8 cellular contexts compared by ENCODE assay signal in genomic region chr11:67345949-67346819, GRCh38. TPM values are rescaled to one million over a fixed set of nuclear protein-coding genes. Genes with fewer than 3 reads are reported as not detected.
A peak's percentile ranks its signal among the peaks of the same experiment; 100 is the strongest.
DNase-seq lines count a peak whose midpoint lies in the region; ATAC-seq, FAIRE-seq and TF ChIP-seq lines count a peak whose summit lies in the region.

No MANE protein-coding gene starts in this region.

- peak; percentile 44 for FAIRE-seq in K562 (lab: Jason Lieb, UNC)

- peak; percentile 94 for TF ChIP-seq CTCF in MM.1S (IDR thresholded peaks at IDR 0.05; ENCODE audit: low read length)
- peak; percentile 61 to 83 (median 81) for TF ChIP-seq CTCF in K562 (IDR thresholded peaks at IDR 0.05 in 2 of 3, conservative IDR thresholded peaks at IDR 0.05 in 1 of 3; ENCODE audit: insufficient read depth in 2 of 3, low read depth in 1 of 3, low read length in 3 of 3)

- no peak overlapping the region for H3K4me2 ChIP-seq in MM.1S (ENCODE audit: low read depth, low read length)
- H3K4me2 ChIP-seq in K562 (ENCODE audit: insufficient read depth, low read length) = no peak overlapping the region

- BruUV-seq in K562 (replicated peaks; lab: Mats Ljungman, UMichigan) = no TSS peak

- no peaks in the 10 kb centered on the region for H4K20me1 ChIP-seq in MM.1S (ENCODE audit: insufficient read depth, low read length)
- no peaks in the 10 kb centered on the region; the same call in 1 of the 2 replicates for H4K20me1 ChIP-seq in K562 (replicated peaks; ENCODE audit: control insufficient read depth, insufficient read depth, low read length)

- ATAC-seq in activated CD8-positive, alpha-beta memory T cell treated with anti-CD3 and anti-CD28 coated beads, Interleukin-2, amount 10 ng/mL, durations not matched to agents 7 days and 5 days = peak; percentile 70
- peak; percentile 72 for ATAC-seq in K562
- no peak for ATAC-seq in HG02938 (IDR thresholded peaks at IDR 0.05; ENCODE audit: unreplicated experiment)
- no peak for ATAC-seq in HG03025 (IDR thresholded peaks at IDR 0.05; ENCODE audit: low FRiP score, unreplicated experiment)

- no peaks in the 10 kb centered on the region for H3K79me2 ChIP-seq in MM.1S (ENCODE audit: low read length)
- H3K79me2 ChIP-seq in K562 (ENCODE audit: control insufficient read depth, insufficient read depth, low read length) = no peaks in the 10 kb centered on the region

- no peak overlapping the region for H3K27ac Mint-ChIP-seq in activated CD8-positive, alpha-beta memory T cell treated with anti-CD3 and anti-CD28 coated beads, Interleukin-2, amount 10 ng/mL, durations not matched to agents 7 days and 5 days

- H3K36me3 ChIP-seq in MM.1S (replicated peaks; ENCODE audit: insufficient read depth, low read length) (no peaks in the 10 kb centered on the region), K562 (ENCODE audit: control insufficient read depth, insufficient read depth, low read length) (no peaks in the 10 kb centered on the region)

- no peak overlapping the region for H3K9ac ChIP-seq in MM.1S (ENCODE audit: low read length)
- no peak overlapping the region for H3K9ac ChIP-seq in K562 (ENCODE audit: insufficient read depth in 1 of 2, low read depth in 2 of 2, low read length in 2 of 2)

- H3K9me2 ChIP-seq in MM.1S (replicated peaks; ENCODE audit: insufficient read depth, low read length) = no peaks in the 10 kb centered on the region

- TF ChIP-seq EP300 in K562 (IDR thresholded peaks at IDR 0.05; ENCODE audit: low read length) = no peak

- no peaks in the 10 kb centered on the region for H3K9me1 ChIP-seq in K562 (ENCODE audit: control insufficient read depth, insufficient read depth, low read length)

- DNase-seq in activated CD8-positive, alpha-beta memory T cell treated with anti-CD3 and anti-CD28 coated beads, Interleukin-2, amount 10 ng/mL, durations not matched to agents 7 days and 5 days = no peak
- DNase-seq in activated CD8-positive, alpha-beta memory T cell treated with anti-CD3 and anti-CD28 coated beads, Interleukin-2, amount 50 U/mL, for 48 hours = no peak
- DNase-seq in MM.1S (peak; percentile 49), K562 (ENCODE audit: extremely low read depth in 1 of 4, low spot score in 3 of 4) (peak in 2 of 4 experiments; percentile 13 to 44), lung microvascular endothelial cell (ENCODE audit: low read depth in 2 of 2) (peak; percentile 42 to 65), NCI-H446 (lab: John Stamatoyannopoulos, UW) (no peak)

- POLR2A ChIA-PET in K562 (lab: Yijun Ruan, JAX) = interaction anchor here (0.6 to 1.4 kb wide), 9 partner anchors 9 to 476 kb away, joined by 3 to 4 read pairs (median 3); no protein-coding TSS in a partner anchor

- CTCF ChIA-PET in activated CD8-positive, alpha-beta memory T cell treated with anti-CD3 and anti-CD28 coated beads, Interleukin-2, amount 10 ng/mL, durations not matched to agents 7 days and 5 days (lab: Charles Lee) = interaction anchor here (0.7 to 4.5 kb wide), 31 partner anchors 8 to 290 kb away, joined by 3 to 55 read pairs (median 5); partner anchors contain the start of genes CDK2AP2, CLCF1, GRK2 and NUDT8
- CTCF ChIA-PET in K562 (lab: Yijun Ruan, JAX; ENCODE audit: low intra/inter-chr PET ratio) = interaction anchor here (1.9 kb wide), 1 partner anchor 36 kb away, joined by 8 read pairs; no protein-coding TSS in a partner anchor

- TF ChIP-seq POLR2A in K562 (conservative IDR thresholded peaks at IDR 0.05) = no peak

- TF ChIP-seq RAD21 in K562 (CRISPR knock-in tag; conservative IDR thresholded peaks at IDR 0.05 in 1 of 2, IDR thresholded peaks at IDR 0.05 in 1 of 2) = peak; percentile 50 to 76

- H3K9me3 Mint-ChIP-seq in activated CD8-positive, alpha-beta memory T cell treated with anti-CD3 and anti-CD28 coated beads, Interleukin-2, amount 10 ng/mL, durations not matched to agents 7 days and 5 days (ENCODE audit: low read depth) = no peaks in the 10 kb centered on the region

- intact Hi-C loops in K562 (cut with micrococcal nuclease) = no loop called here

- peaks cover 4% of the 10 kb centered on the region; the same call in 1 of the 2 replicates for H3F3A ChIP-seq in MM.1S (ENCODE audit: insufficient read depth, low read length)

- H3K4me1 ChIP-seq in MM.1S (ENCODE audit: low read length) = peaks cover 21% of the 10 kb centered on the region
- H3K4me1 ChIP-seq in K562 (replicated peaks in 1 of 2; ENCODE audit: control insufficient read depth in 2 of 2, insufficient read depth in 2 of 2, low read length in 2 of 2) = peaks cover 11 to 30% of the 10 kb centered on the region in 2 experiments; a peak in 3 of 5 replicates

- H3K9me3 ChIP-seq in MM.1S (replicated peaks; ENCODE audit: insufficient read depth, low read length) (no peaks in the 10 kb centered on the region), K562 (replicated peaks; ENCODE audit: control insufficient read depth, insufficient read depth, low read depth, low read length) (no peaks in the 10 kb centered on the region)

- no peaks in the 10 kb centered on the region for H3K27me3 Mint-ChIP-seq in activated CD8-positive, alpha-beta memory T cell treated with anti-CD3 and anti-CD28 coated beads, Interleukin-2, amount 10 ng/mL, durations not matched to agents 7 days and 5 days

- no peak overlapping the region for H2AFZ ChIP-seq in MM.1S (ENCODE audit: low read length)
- H2AFZ ChIP-seq in K562 (ENCODE audit: low read depth, low read length) = 0 out of 2 replicates have a peak overlapping the region, but pooled peaks have one; percentile 11

- in situ Hi-C loops in K562 (cut with MboI) = no loop called here

- 50% methylated on average over 7 of the region's 7 CpGs for WGBS in K562 (ENCODE audit: insufficient coverage, low coverage, missing lambda C conversion rate)

- H3K27ac ChIP-seq in MM.1S (ENCODE audit: low read length) (no peak overlapping the region), K562 (ENCODE audit: extremely low read depth, low read depth, low read length) (no peak overlapping the region)

- no peak overlapping the region for H3K4me3 ChIP-seq in MM.1S (ENCODE audit: low read length)
- H3K4me3 ChIP-seq in K562 = no peak overlapping the region

- no peaks in the 10 kb centered on the region for H3K27me3 ChIP-seq in MM.1S (replicated peaks; ENCODE audit: insufficient read depth, low read length)
- no peaks in the 10 kb centered on the region for H3K27me3 ChIP-seq in K562 (ENCODE audit: control insufficient read depth in 2 of 2, insufficient read depth in 2 of 2, low read length in 2 of 2)

- H3K4me3 Mint-ChIP-seq in activated CD8-positive, alpha-beta memory T cell treated with anti-CD3 and anti-CD28 coated beads, Interleukin-2, amount 10 ng/mL, durations not matched to agents 7 days and 5 days = no peak overlapping the region

- no peaks in the 10 kb centered on the region for H3K36me3 Mint-ChIP-seq in activated CD8-positive, alpha-beta memory T cell treated with anti-CD3 and anti-CD28 coated beads, Interleukin-2, amount 10 ng/mL, durations not matched to agents 7 days and 5 days

- H3K4me1 Mint-ChIP-seq in activated CD8-positive, alpha-beta memory T cell treated with anti-CD3 and anti-CD28 coated beads, Interleukin-2, amount 10 ng/mL, durations not matched to agents 7 days and 5 days = peaks cover 31% of the 10 kb centered on the region

RNA-seq across cellular contexts. Expression of gene POLD4, which starts 7.2 kb away (rescaled TPM):
- total RNA-seq in activated CD8-positive, alpha-beta memory T cell treated with anti-CD3 and anti-CD28 coated beads, Interleukin-2, amount 10 ng/mL, durations not matched to agents 7 days and 5 days = 10 to 100 TPM; 36.5 to 49.6 TPM
- 26.2 and 67.4 TPM in 2 replicates for total RNA-seq in K562 (2011; cell fraction: chromatin; rRNA removed; ENCODE audit: low replicate concordance)
- 64.6 and 81.5 TPM in 2 replicates for total RNA-seq in K562 (2011; cell fraction: nucleolus; rRNA removed)
- 46.1 and 55.9 TPM in 2 replicates for total RNA-seq in K562 (2011; cell fraction: nucleoplasm; rRNA removed)
- total RNA-seq in K562 (2014; rRNA removed) (53.6 and 56.2 TPM in 2 replicates), K562 (2014; rRNA removed; fragmentation: Illumina TruSeq; extraction: Trizol) (8.3 and 9.9 TPM in 2 replicates), K562 (2015; rRNA removed; fragmentation: Illumina TruSeq; extraction: Trizol) (18.3 and 18.7 TPM in 2 replicates), K562 (2021) (32.7 and 42.1 TPM in 2 replicates), lung microvascular endothelial cell (27.7 and 33.5 TPM in 2 replicates)
- polyA plus RNA-seq in K562 (2011; rRNA removed) (39.4 and 42.2 TPM in 2 replicates), K562 (2014; fragmentation: Illumina TruSeq; extraction: Trizol) (10.6 and 25.7 TPM in 2 replicates), K562 (2014; fragmentation: Nextera tagmentation; extraction: Ambion mirVana) (1 to 10 TPM; 5.8 to 6.1 TPM), K562 (2014; rRNA removed) (64.5 and 69.7 TPM in 2 replicates)
- 73.0 and 175 TPM in 2 replicates for polyA plus RNA-seq in K562 (2011; cell fraction: cytosol; rRNA removed)
- 55.9 and 110 TPM in 2 replicates for polyA plus RNA-seq in K562 (2011; cell fraction: nucleus; rRNA removed)
- 66.3 and 137 TPM in 2 replicates for polyA plus RNA-seq in K562 (2012)
- polyA minus RNA-seq in K562 (2011; rRNA and poly(A)+ RNA removed) = 6.7 and 10.2 TPM in 2 replicates
- polyA minus RNA-seq in K562 (2011; cell fraction: cytosol; rRNA and poly(A)+ RNA removed) = 21.3 and 21.8 TPM in 2 replicates
- polyA minus RNA-seq in K562 (2011; cell fraction: nucleus; rRNA and poly(A)+ RNA removed) = 27.2 and 29.6 TPM in 2 replicates

RNA-seq across cellular contexts. Expression of gene CLCF1, which starts 27.2 kb away (rescaled TPM):
- 1 to 10 TPM in 1 of 2 experiments, under 1 TPM in 1; 0.76 to 1.9 TPM for total RNA-seq in activated CD8-positive, alpha-beta memory T cell treated with anti-CD3 and anti-CD28 coated beads, Interleukin-2, amount 10 ng/mL, durations not matched to agents 7 days and 5 days
- 4.3 and 8.4 TPM in 2 replicates for total RNA-seq in K562 (2011; cell fraction: chromatin; rRNA removed; ENCODE audit: low replicate concordance)
- 3.4 and 5.3 TPM in 2 replicates for total RNA-seq in K562 (2011; cell fraction: nucleolus; rRNA removed)
- 3.7 and 8.0 TPM in 2 replicates for total RNA-seq in K562 (2011; cell fraction: nucleoplasm; rRNA removed)
- total RNA-seq in K562 (2014; rRNA removed) = 2.4 and 3.2 TPM in 2 replicates
- total RNA-seq in K562 (2014; rRNA removed; fragmentation: Illumina TruSeq; extraction: Trizol) = 1.1 and 1.2 TPM in 2 replicates
- total RNA-seq in K562 (2015; rRNA removed; fragmentation: Illumina TruSeq; extraction: Trizol) = 1.9 and 2.0 TPM in 2 replicates
- total RNA-seq in K562 (2021) = 3.6 and 4.3 TPM in 2 replicates
- 3.0 and 4.1 TPM in 2 replicates for polyA plus RNA-seq in K562 (2011; rRNA removed)
- 5.7 and 8.8 TPM in 2 replicates for polyA plus RNA-seq in K562 (2011; cell fraction: cytosol; rRNA removed)
- 9.3 and 20.8 TPM in 2 replicates for polyA plus RNA-seq in K562 (2011; cell fraction: nucleus; rRNA removed)
- polyA plus RNA-seq in K562 (2012) = 2.9 and 5.3 TPM in 2 replicates
- polyA plus RNA-seq in K562 (2014; fragmentation: Illumina TruSeq; extraction: Trizol) = 3.1 and 3.6 TPM in 2 replicates
- polyA plus RNA-seq in K562 (2014; fragmentation: Nextera tagmentation; extraction: Ambion mirVana) = under 1 TPM; 0.49 to 0.80 TPM
- polyA plus RNA-seq in K562 (2014; rRNA removed) = 3.8 and 5.8 TPM in 2 replicates
- 0.78 and 2.1 TPM in 2 replicates for polyA minus RNA-seq in K562 (2011; rRNA and poly(A)+ RNA removed)
- 2.4 and 4.2 TPM in 2 replicates for polyA minus RNA-seq in K562 (2011; cell fraction: cytosol; rRNA and poly(A)+ RNA removed)
- polyA minus RNA-seq in K562 (2011; cell fraction: nucleus; rRNA and poly(A)+ RNA removed) = 1.7 and 1.8 TPM in 2 replicates
- 1.2 and 1.5 TPM in 2 replicates for total RNA-seq in lung microvascular endothelial cell

RNA-seq across cellular contexts. Expression of gene SSH3, which starts 42.9 kb away (rescaled TPM):
- total RNA-seq in activated CD8-positive, alpha-beta memory T cell treated with anti-CD3 and anti-CD28 coated beads, Interleukin-2, amount 10 ng/mL, durations not matched to agents 7 days and 5 days = 10 to 100 TPM; 10.7 to 26.4 TPM
- total RNA-seq in K562 (2011; cell fraction: chromatin; rRNA removed; ENCODE audit: low replicate concordance) = 1.5 and 6.8 TPM in 2 replicates
- total RNA-seq in K562 (2011; cell fraction: nucleolus; rRNA removed) = 2.8 and 3.3 TPM in 2 replicates
- total RNA-seq in K562 (2011; cell fraction: nucleoplasm; rRNA removed) = 0.92 and 1.3 TPM in 2 replicates
- total RNA-seq in K562 (2014; rRNA removed) (0.12 and 0.27 TPM in 2 replicates), K562 (2014; rRNA removed; fragmentation: Illumina TruSeq; extraction: Trizol) (not detected in 2 replicates), K562 (2015; rRNA removed; fragmentation: Illumina TruSeq; extraction: Trizol) (0.14 and 0.68 TPM in 2 replicates), K562 (2021) (1.0 and 1.5 TPM in 2 replicates), lung microvascular endothelial cell (7.2 and 7.3 TPM in 2 replicates)
- polyA plus RNA-seq in K562 (2011; rRNA removed) (0.07 and 0.88 TPM in 2 replicates), K562 (2014; fragmentation: Illumina TruSeq; extraction: Trizol) (0.19 and 0.24 TPM in 2 replicates), K562 (2014; fragmentation: Nextera tagmentation; extraction: Ambion mirVana) (not detected), K562 (2014; rRNA removed) (0.24 and 0.90 TPM in 2 replicates)
- 0.12 and 0.39 TPM in 2 replicates for polyA plus RNA-seq in K562 (2011; cell fraction: cytosol; rRNA removed)
- 1.3 and 3.4 TPM in 2 replicates for polyA plus RNA-seq in K562 (2011; cell fraction: nucleus; rRNA removed)
- polyA plus RNA-seq in K562 (2012) = 1.3 and 1.4 TPM in 2 replicates
- 0.09 TPM in 1 of 2 replicates, not detected in the other for polyA minus RNA-seq in K562 (2011; rRNA and poly(A)+ RNA removed)
- 0.48 TPM in 1 of 2 replicates, not detected in the other for polyA minus RNA-seq in K562 (2011; cell fraction: cytosol; rRNA and poly(A)+ RNA removed)
- 0.89 and 1.5 TPM in 2 replicates for polyA minus RNA-seq in K562 (2011; cell fraction: nucleus; rRNA and poly(A)+ RNA removed)

RNA-seq across cellular contexts. Expression of gene RAD9A, which starts 45.6 kb away (rescaled TPM):
- total RNA-seq in activated CD8-positive, alpha-beta memory T cell treated with anti-CD3 and anti-CD28 coated beads, Interleukin-2, amount 10 ng/mL, durations not matched to agents 7 days and 5 days = 10 to 100 TPM; 49.6 to 80.5 TPM
- 59.7 and 169 TPM in 2 replicates for total RNA-seq in K562 (2011; cell fraction: chromatin; rRNA removed; ENCODE audit: low replicate concordance)
- total RNA-seq in K562 (2011; cell fraction: nucleolus; rRNA removed) = 116 and 126 TPM in 2 replicates
- 63.0 and 77.4 TPM in 2 replicates for total RNA-seq in K562 (2011; cell fraction: nucleoplasm; rRNA removed)
- total RNA-seq in K562 (2014; rRNA removed) = 17.1 and 25.1 TPM in 2 replicates
- 5.7 and 6.7 TPM in 2 replicates for total RNA-seq in K562 (2014; rRNA removed; fragmentation: Illumina TruSeq; extraction: Trizol)
- 15.3 and 16.1 TPM in 2 replicates for total RNA-seq in K562 (2015; rRNA removed; fragmentation: Illumina TruSeq; extraction: Trizol)
- 33.3 and 41.2 TPM in 2 replicates for total RNA-seq in K562 (2021)
- polyA plus RNA-seq in K562 (2011; rRNA removed) = 16.0 and 30.7 TPM in 2 replicates
- polyA plus RNA-seq in K562 (2011; cell fraction: cytosol; rRNA removed) = 23.8 and 34.6 TPM in 2 replicates
- 98.1 and 127 TPM in 2 replicates for polyA plus RNA-seq in K562 (2011; cell fraction: nucleus; rRNA removed)
- polyA plus RNA-seq in K562 (2012) = 33.0 and 38.6 TPM in 2 replicates
- 27.3 and 29.2 TPM in 2 replicates for polyA plus RNA-seq in K562 (2014; fragmentation: Illumina TruSeq; extraction: Trizol)
- polyA plus RNA-seq in K562 (2014; fragmentation: Nextera tagmentation; extraction: Ambion mirVana) = 1 to 10 TPM; 1.4 to 1.5 TPM
- polyA plus RNA-seq in K562 (2014; rRNA removed) = 35.9 and 39.7 TPM in 2 replicates
- polyA minus RNA-seq in K562 (2011; rRNA and poly(A)+ RNA removed) = 5.2 and 7.3 TPM in 2 replicates
- 15.1 and 20.2 TPM in 2 replicates for polyA minus RNA-seq in K562 (2011; cell fraction: cytosol; rRNA and poly(A)+ RNA removed)
- 22.5 and 24.4 TPM in 2 replicates for polyA minus RNA-seq in K562 (2011; cell fraction: nucleus; rRNA and poly(A)+ RNA removed)
- total RNA-seq in lung microvascular endothelial cell = 3.0 and 3.5 TPM in 2 replicates

RNA-seq across cellular contexts. Expression of gene PPP1CA, which starts 55.5 kb away (rescaled TPM):
- total RNA-seq in activated CD8-positive, alpha-beta memory T cell treated with anti-CD3 and anti-CD28 coated beads, Interleukin-2, amount 10 ng/mL, durations not matched to agents 7 days and 5 days = 100 to 1,000 TPM; 309 to 360 TPM
- total RNA-seq in K562 (2011; cell fraction: chromatin; rRNA removed; ENCODE audit: low replicate concordance) = 37.0 and 127 TPM in 2 replicates
- total RNA-seq in K562 (2011; cell fraction: nucleolus; rRNA removed) = 133 and 148 TPM in 2 replicates
- total RNA-seq in K562 (2011; cell fraction: nucleoplasm; rRNA removed) = 56.8 and 75.5 TPM in 2 replicates
- total RNA-seq in K562 (2014; rRNA removed) (228 and 302 TPM in 2 replicates), K562 (2014; rRNA removed; fragmentation: Illumina TruSeq; extraction: Trizol) (104 and 122 TPM in 2 replicates), K562 (2015; rRNA removed; fragmentation: Illumina TruSeq; extraction: Trizol) (188 and 200 TPM in 2 replicates), K562 (2021) (235 and 242 TPM in 2 replicates), lung microvascular endothelial cell (217 TPM in 2 replicates)
- polyA plus RNA-seq in K562 (2011; rRNA removed) (167 and 176 TPM in 2 replicates), K562 (2014; fragmentation: Illumina TruSeq; extraction: Trizol) (205 and 253 TPM in 2 replicates), K562 (2014; fragmentation: Nextera tagmentation; extraction: Ambion mirVana) (10 to 100 TPM; 18.2 to 51.4 TPM), K562 (2014; rRNA removed) (191 and 208 TPM in 2 replicates)
- polyA plus RNA-seq in K562 (2011; cell fraction: cytosol; rRNA removed) = 324 and 501 TPM in 2 replicates
- polyA plus RNA-seq in K562 (2011; cell fraction: nucleus; rRNA removed) = 128 and 201 TPM in 2 replicates
- 225 and 287 TPM in 2 replicates for polyA plus RNA-seq in K562 (2012)
- 80.8 and 116 TPM in 2 replicates for polyA minus RNA-seq in K562 (2011; rRNA and poly(A)+ RNA removed)
- 120 and 127 TPM in 2 replicates for polyA minus RNA-seq in K562 (2011; cell fraction: cytosol; rRNA and poly(A)+ RNA removed)
- polyA minus RNA-seq in K562 (2011; cell fraction: nucleus; rRNA and poly(A)+ RNA removed) = 44.8 and 70.1 TPM in 2 replicates

Comparison
In these comparisons a context has a peak if more than half of its experiments do, and no peak if none do; other contexts are left out.
1. ATAC-seq: peak in activated CD8-positive, alpha-beta memory T cell treated with anti-CD3 and anti-CD28 coated beads, Interleukin-2, amount 10 ng/mL, durations not matched to agents 7 days and 5 days (single experiment) and K562 (single experiment); none in HG02938 (single experiment) and HG03025 (single experiment).
2. DNase-seq: peak in MM.1S (single experiment) and lung microvascular endothelial cell (2 of 2); none in activated CD8-positive, alpha-beta memory T cell treated with anti-CD3 and anti-CD28 coated beads, Interleukin-2, amount 10 ng/mL, durations not matched to agents 7 days and 5 days (single experiment), activated CD8-positive, alpha-beta memory T cell treated with anti-CD3 and anti-CD28 coated beads, Interleukin-2, amount 50 U/mL, for 48 hours (single experiment) and NCI-H446 (0 of 2).